Comparison of ENCODE assay signal across 20 cellular contexts in the genomic region with DNA sequence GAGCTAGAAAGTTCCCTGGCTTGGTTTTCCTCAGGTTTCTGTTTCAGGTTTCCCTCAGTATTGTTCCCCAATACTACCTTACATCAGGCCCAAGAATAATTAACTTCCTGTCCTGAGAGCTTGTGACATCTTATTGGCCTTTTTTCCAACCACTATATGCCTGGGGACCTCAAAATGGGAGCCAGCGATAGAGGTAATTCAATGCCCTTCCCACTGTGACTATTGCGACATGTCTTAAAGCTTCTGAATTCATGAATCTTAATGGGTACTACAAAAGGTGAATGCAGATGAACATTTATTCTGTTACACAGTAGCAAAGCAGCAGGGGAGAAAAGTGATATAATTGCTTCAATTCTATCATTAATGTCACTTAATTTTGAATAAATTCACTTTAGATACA. TPM values are rescaled to one million over a fixed set of nuclear protein-coding genes. Genes with fewer than 3 reads are reported as not detected.
A peak's percentile ranks its signal among the peaks of the same experiment; 100 is the strongest.
DNase-seq lines count a peak whose midpoint lies in the region; ATAC-seq, FAIRE-seq and TF ChIP-seq lines count a peak whose summit lies in the region.
"Had no signal": no experiment of that assay in that cellular context is flagged by ENCODE, and none has a peak within 500 bp of the region (broad histone marks: within the 10 kb centered on the region; RNA-seq: fewer than 3 reads in every experiment).

No MANE protein-coding gene starts in this region.

- H3F3A ChIP-seq in GM23248 (ENCODE audit: insufficient read depth): peaks cover 4% of the 10 kb centered on the region

- H2AFZ ChIP-seq in GM23248: no peak overlapping the region

- no peaks in the 10 kb centered on the region for H3K36me3 Mint-ChIP-seq in stimulated activated effector memory CD8-positive, alpha-beta T cell treated with anti-CD3 and anti-CD28 coated beads, Interleukin-12 subunit alpha, Interleukin-12 subunit beta, amount 100 ng/mL, for 72 hours

- H3K4me1 ChIP-seq in kidney (ENCODE audit: control insufficient read depth in 1 of 2, insufficient read depth in 1 of 2, low read depth in 1 of 2, low read length in 2 of 2): peaks cover 19 to 33% of the 10 kb centered on the region in 2 donors
- H3K4me1 ChIP-seq in left lung: peaks cover 1 to 15% of the 10 kb centered on the region in 2 donors
- 0 out of 2 replicates have a peak, but pooled peaks cover 1% of the 10 kb centered on the region for H3K4me1 ChIP-seq in GM23248 (ENCODE audit: insufficient read depth)

- no peaks in the 10 kb centered on the region for H3K9me2 ChIP-seq in GM23248 (ENCODE audit: insufficient read depth)

- no peak overlapping the region for H3K27ac Mint-ChIP-seq in stimulated activated effector memory CD8-positive, alpha-beta T cell treated with anti-CD3 and anti-CD28 coated beads, Interleukin-12 subunit alpha, Interleukin-12 subunit beta, amount 100 ng/mL, for 72 hours

- H3K27me3 ChIP-seq in left lung (no peaks in the 10 kb centered on the region), GM23248 (replicated peaks; ENCODE audit: insufficient read depth) (no peaks in the 10 kb centered on the region)

- H3K4me3 Mint-ChIP-seq in stimulated activated effector memory CD8-positive, alpha-beta T cell treated with anti-CD3 and anti-CD28 coated beads, Interleukin-12 subunit alpha, Interleukin-12 subunit beta, amount 100 ng/mL, for 72 hours: no peak overlapping the region

- in situ Hi-C loops in GM23248 (cut with MboI): no loop called here

- peak overlapping the region; percentile 86 to 98 for H3K27ac ChIP-seq in kidney (ENCODE audit: low read depth in 2 of 2, low read length in 2 of 2)
- H3K27ac ChIP-seq in left lung: no peak overlapping the region
- H3K27ac ChIP-seq in GM23248: no peak overlapping the region
- H3K27ac ChIP-seq: 22Rv1 had no signal

- peaks cover 25% of the 10 kb centered on the region for H3K4me1 Mint-ChIP-seq in stimulated activated effector memory CD8-positive, alpha-beta T cell treated with anti-CD3 and anti-CD28 coated beads, Interleukin-12 subunit alpha, Interleukin-12 subunit beta, amount 100 ng/mL, for 72 hours

- DNase-seq in DMS 273 (lab: John Stamatoyannopoulos, UW; ENCODE audit: unreplicated experiment) (peak; percentile 19), DMS 273 treated with DMSO at 0.1 percent for 48 hours (lab: John Stamatoyannopoulos, UW) (no peak), OCI-M1 (lab: John Stamatoyannopoulos, UW) (peak; percentile 4), kidney (no peak), left lung (no peak), GM23248 (no peak)
- DNase-seq in stimulated activated effector memory CD8-positive, alpha-beta T cell treated with anti-CD3 and anti-CD28 coated beads, Interleukin-12 subunit alpha, Interleukin-12 subunit beta, amount 100 ng/mL, for 72 hours (ENCODE audit: low spot score in 2 of 2): no peak
- DNase-seq: CD4-positive, alpha-beta memory T cell; DND-41; H7; NCI-H1048; NCI-H146; NCI-H2081 treated with DMSO at 0.1 percent for 48 hours; NCI-H226; NCI-H524 treated with DMSO at 0.1 percent for 48 hours; SHP77 treated with DMSO at 0.1 percent for 48 hours had no signal

- H3K4me2 ChIP-seq in GM23248 (ENCODE audit: unreplicated experiment): no peak overlapping the region

- H3K79me2 ChIP-seq in GM23248 (ENCODE audit: insufficient read depth): no peaks in the 10 kb centered on the region

- H3K9me3 ChIP-seq in kidney (ENCODE audit: control insufficient read depth in 1 of 2, low read length in 2 of 2) (no peaks in the 10 kb centered on the region), left lung (no peaks in the 10 kb centered on the region), GM23248 (ENCODE audit: low read depth) (no peaks in the 10 kb centered on the region)

- FAIRE-seq in kidney (lab: Jason Lieb, UNC): no peak
- FAIRE-seq: G401.6, GM12892 had no signal

- TF ChIP-seq CTCF in kidney (IDR thresholded peaks at IDR 0.05; ENCODE audit: borderline replicate concordance, extremely low read depth, insufficient read depth) (no peak), left lung (IDR thresholded peaks at IDR 0.05) (no peak)

- H3K36me3 ChIP-seq in kidney (ENCODE audit: control insufficient read depth in 1 of 2, insufficient read depth in 2 of 2, low read length in 2 of 2) (no peaks in the 10 kb centered on the region), left lung (no peaks in the 10 kb centered on the region), GM23248 (ENCODE audit: low read depth) (no peaks in the 10 kb centered on the region)

- no peaks in the 10 kb centered on the region for H4K20me1 ChIP-seq in GM23248 (ENCODE audit: insufficient read depth)

- 67 to 68% methylated on average over 2 of the region's 2 CpGs for WGBS in GM23248 (ENCODE audit: low coverage in 1 of 2, low lambda C conversion rate in 2 of 2, missing lambda C conversion rate in 2 of 2), 2 experiments

- intact Hi-C loops in kidney (cut with DNase I): no loop called here
- intact Hi-C loops in left lung (cut with DNase I): no loop called here

- no peak for ATAC-seq in HG02870 (IDR thresholded peaks at IDR 0.05; ENCODE audit: unreplicated experiment)
- no peak for ATAC-seq in stimulated activated effector memory CD8-positive, alpha-beta T cell treated with anti-CD3 and anti-CD28 coated beads, Interleukin-12 subunit alpha, Interleukin-12 subunit beta, amount 100 ng/mL, for 72 hours
- no peak for ATAC-seq in left lung

- no peaks in the 10 kb centered on the region for H3K9me3 Mint-ChIP-seq in stimulated activated effector memory CD8-positive, alpha-beta T cell treated with anti-CD3 and anti-CD28 coated beads, Interleukin-12 subunit alpha, Interleukin-12 subunit beta, amount 100 ng/mL, for 72 hours

- peak overlapping the region in 1 of 2 donors; percentile 47 for H3K9ac ChIP-seq in kidney (ENCODE audit: low read length in 2 of 2)
- no peak overlapping the region for H3K9ac ChIP-seq in GM23248

- H3K4me3 ChIP-seq in kidney (ENCODE audit: low read length in 2 of 2): peak overlapping the region; percentile 15 to 44
- H3K4me3 ChIP-seq in left lung: no peak overlapping the region
- H3K4me3 ChIP-seq in GM23248: no peak overlapping the region

RNA-seq across cellular contexts. Expression of a gene that starts 4.3 kb away (rescaled TPM):
- total RNA-seq in kidney: 130 TPM
- 462 TPM for polyA plus RNA-seq in kidney (ENCODE audit: insufficient read depth, low read depth, low replicate concordance)
- 10 to 100 TPM; 15.5 to 31.8 TPM for total RNA-seq in left lung
- total RNA-seq in GM23248 (2014; rRNA removed; shearing (Covaris generic)): 6.7 and 11.3 TPM in 2 replicates
- 15.5 and 16.1 TPM in 2 replicates for polyA plus RNA-seq in GM23248 (2016; fragmentation: Nextera tagmentation; extraction: Ambion mirVana)

RNA-seq across cellular contexts. Expression of a gene that starts 45.6 kb away (rescaled TPM):
- total RNA-seq in kidney (30.3 TPM), left lung (10 to 100 TPM; 13.5 to 17.5 TPM)
- polyA plus RNA-seq in kidney (ENCODE audit: insufficient read depth, low read depth, low replicate concordance) (20.2 TPM), GM23248 (2016; fragmentation: Nextera tagmentation; extraction: Ambion mirVana) (10.9 and 11.4 TPM in 2 replicates)
- total RNA-seq in GM23248 (2014; rRNA removed; shearing (Covaris generic)): 5.6 and 10.3 TPM in 2 replicates

Comparison
In these comparisons a context has a peak if more than half of its experiments do, and no peak if none do; other contexts are left out.
1. DNase-seq: peak in DMS 273 (single experiment) and OCI-M1 (single experiment); none in DMS 273 treated with DMSO at 0.1 percent for 48 hours (single experiment), kidney (single experiment), stimulated activated effector memory CD8-positive, alpha-beta T cell treated with anti-CD3 and anti-CD28 coated beads, Interleukin-12 subunit alpha, Interleukin-12 subunit beta, amount 100 ng/mL, for 72 hours (0 of 2), left lung (0 of 2) and GM23248 (single experiment).
2. H3K27ac ChIP-seq: peak in kidney (2 of 2); none in left lung (0 of 2) and GM23248 (single experiment).
3. H3K4me3 ChIP-seq: peak in kidney (2 of 2); none in left lung (0 of 2) and GM23248 (single experiment).